ENCODE assay signal across 1 cellular context in genomic region chr2:240140511-240140910, GRCh38.
TF ChIP-seq lines count a peak whose summit lies in the region.

TSS of gene OTOS (minus strand) at chr2:240140658. CDS start at chr2:240140326, 332 bp downstream.

TF ChIP-seq in HepG2, 621 proteins besides CTCF, POLR2A, EP300 and RAD21 (continued from another document):
- TF ChIP-seq SKIL (CRISPR knock-in tag; IDR thresholded peaks at IDR 0.05; ENCODE audit: borderline replicate concordance): no peak
